Comparison of ENCODE assay signal across 8 cellular contexts in genomic region chr13:56247692-56248091, GRCh38.
"Had no signal": no experiment of that assay in that cellular context is flagged by ENCODE, and none has a peak within 500 bp of the region (broad histone marks: within the 10 kb centered on the region; RNA-seq: fewer than 3 reads in every experiment).

No MANE protein-coding gene starts in this region.

- DNase-seq: GDM1, GF-D8 had no signal

- FAIRE-seq: G401.6, GM12878, GM12891, GM12892, GM18507, GM19239 had no signal

- ATAC-seq: GM12878 had no signal

- H3K4me3 ChIP-seq: GM12878 had no signal
